1 cellular context compared by ENCODE assay signal in the genomic region with DNA sequence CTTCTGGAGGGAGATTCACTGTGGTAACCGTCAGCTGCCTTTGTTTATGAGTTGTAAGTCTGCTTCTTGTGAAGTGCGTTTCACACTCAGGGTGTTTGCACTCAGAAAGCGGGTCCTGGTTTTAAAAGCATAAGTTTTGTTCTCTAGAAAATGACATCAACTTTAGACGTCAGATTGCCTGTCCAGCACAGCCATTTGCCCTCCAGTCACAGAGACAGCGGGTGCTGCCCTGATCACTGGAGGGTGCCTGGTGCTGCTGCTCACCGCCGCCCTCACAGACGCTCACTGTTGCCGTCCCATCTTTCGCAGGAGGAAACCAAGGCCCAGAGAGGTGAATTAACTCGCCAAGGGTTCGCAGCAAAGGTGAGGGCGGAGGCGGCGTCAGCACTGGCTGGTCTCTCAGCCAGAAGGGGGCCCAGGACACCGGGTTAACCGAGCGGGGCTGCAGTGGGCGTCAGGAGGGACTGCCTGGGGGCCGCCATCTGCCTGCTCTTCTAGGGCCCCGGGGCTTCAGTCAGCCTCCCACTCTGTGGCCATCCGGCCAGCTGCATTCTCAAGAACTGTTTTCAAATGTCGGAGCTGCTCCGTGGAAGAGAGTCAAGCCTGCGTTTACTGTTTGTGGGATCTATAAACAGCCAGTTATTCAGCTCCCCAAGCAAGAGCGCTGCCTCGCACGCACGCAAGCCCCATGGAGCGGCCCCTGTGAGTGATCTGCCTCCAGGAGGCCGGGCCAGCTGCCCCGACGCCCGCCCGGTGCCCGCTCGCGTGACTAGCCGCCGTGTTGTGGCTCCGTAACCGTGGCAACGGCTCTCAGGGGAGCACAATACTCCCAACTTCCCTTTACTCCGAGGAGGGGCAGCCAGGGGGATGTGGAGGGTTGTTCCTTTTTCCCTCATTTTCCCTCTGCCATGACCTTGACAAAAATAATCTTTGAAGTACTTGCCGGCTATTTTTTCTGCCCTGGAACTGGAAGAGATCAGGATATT.
TF ChIP-seq lines count a peak whose summit lies in the region.

No MANE protein-coding gene starts in this region.

TF ChIP-seq in HEK293, 187 proteins besides CTCF, POLR2A, EP300 and RAD21 (continued from another document and continues in another):
- TF ChIP-seq, protein P1, sequence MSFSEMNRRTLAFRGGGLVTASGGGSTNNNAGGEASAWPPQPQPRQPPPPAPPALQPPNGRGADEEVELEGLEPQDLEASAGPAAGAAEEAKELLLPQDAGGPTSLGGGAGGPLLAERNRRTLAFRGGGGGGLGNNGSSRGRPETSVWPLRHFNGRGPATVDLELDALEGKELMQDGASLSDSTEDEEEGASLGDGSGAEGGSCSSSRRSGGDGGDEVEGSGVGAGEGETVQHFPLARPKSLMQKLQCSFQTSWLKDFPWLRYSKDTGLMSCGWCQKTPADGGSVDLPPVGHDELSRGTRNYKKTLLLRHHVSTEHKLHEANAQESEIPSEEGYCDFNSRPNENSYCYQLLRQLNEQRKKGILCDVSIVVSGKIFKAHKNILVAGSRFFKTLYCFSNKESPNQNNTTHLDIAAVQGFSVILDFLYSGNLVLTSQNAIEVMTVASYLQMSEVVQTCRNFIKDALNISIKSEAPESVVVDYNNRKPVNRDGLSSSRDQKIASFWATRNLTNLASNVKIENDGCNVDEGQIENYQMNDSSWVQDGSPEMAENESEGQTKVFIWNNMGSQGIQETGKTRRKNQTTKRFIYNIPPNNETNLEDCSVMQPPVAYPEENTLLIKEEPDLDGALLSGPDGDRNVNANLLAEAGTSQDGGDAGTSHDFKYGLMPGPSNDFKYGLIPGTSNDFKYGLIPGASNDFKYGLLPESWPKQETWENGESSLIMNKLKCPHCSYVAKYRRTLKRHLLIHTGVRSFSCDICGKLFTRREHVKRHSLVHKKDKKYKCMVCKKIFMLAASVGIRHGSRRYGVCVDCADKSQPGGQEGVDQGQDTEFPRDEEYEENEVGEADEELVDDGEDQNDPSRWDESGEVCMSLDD (tag by site-specific recombination; IDR thresholded peaks at IDR 0.05): peak; percentile 78
- no peak for TF ChIP-seq OVOL3 (tag by site-specific recombination; IDR thresholded peaks at IDR 0.05)
- TF ChIP-seq HOXA7 (CRISPR knock-in tag; IDR thresholded peaks at IDR 0.05; ENCODE audit: borderline replicate concordance): no peak
- TF ChIP-seq INSM2 (tag by site-specific recombination; IDR thresholded peaks at IDR 0.05): no peak
- TF ChIP-seq ZNF426 (tag by site-specific recombination; IDR thresholded peaks at IDR 0.05): no peak
- TF ChIP-seq, protein P2, sequence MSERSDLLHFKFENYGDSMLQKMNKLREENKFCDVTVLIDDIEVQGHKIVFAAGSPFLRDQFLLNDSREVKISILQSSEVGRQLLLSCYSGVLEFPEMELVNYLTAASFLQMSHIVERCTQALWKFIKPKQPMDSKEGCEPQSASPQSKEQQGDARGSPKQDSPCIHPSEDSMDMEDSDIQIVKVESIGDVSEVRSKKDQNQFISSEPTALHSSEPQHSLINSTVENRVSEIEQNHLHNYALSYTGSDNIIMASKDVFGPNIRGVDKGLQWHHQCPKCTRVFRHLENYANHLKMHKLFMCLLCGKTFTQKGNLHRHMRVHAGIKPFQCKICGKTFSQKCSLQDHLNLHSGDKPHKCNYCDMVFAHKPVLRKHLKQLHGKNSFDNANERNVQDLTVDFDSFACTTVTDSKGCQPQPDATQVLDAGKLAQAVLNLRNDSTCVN (tag by site-specific recombination; optimal IDR thresholded peaks at IDR 0.05): peak; percentile 46
- no peak for TF ChIP-seq ZBTB7A (tag by site-specific recombination; IDR thresholded peaks at IDR 0.05; ENCODE audit: low read depth)
- TF ChIP-seq ZNF354C (tag by site-specific recombination; IDR thresholded peaks at IDR 0.05; ENCODE audit: borderline replicate concordance, low read depth): no peak
- TF ChIP-seq ZNF184 (tag by site-specific recombination; IDR thresholded peaks at IDR 0.05): no peak
- no peak for TF ChIP-seq ZFP37 (tag by site-specific recombination; IDR thresholded peaks at IDR 0.05)
- TF ChIP-seq ZNF248 (tag by site-specific recombination; IDR thresholded peaks at IDR 0.05): no peak
- no peak for TF ChIP-seq ZNF621 (tag by site-specific recombination; IDR thresholded peaks at IDR 0.05)
- no peak for TF ChIP-seq ZNF623 (tag by site-specific recombination; IDR thresholded peaks at IDR 0.05)
- TF ChIP-seq ZNF514 (tag by site-specific recombination; IDR thresholded peaks at IDR 0.05): no peak
- TF ChIP-seq TRIM28 (IDR thresholded peaks at IDR 0.05; ENCODE audit: borderline replicate concordance, low read length): peak; percentile 86; the same call in 1 of the 2 replicates
- peak; percentile 69 for TF ChIP-seq PRDM10 (tag by site-specific recombination; IDR thresholded peaks at IDR 0.05)
- TF ChIP-seq, protein P3, sequence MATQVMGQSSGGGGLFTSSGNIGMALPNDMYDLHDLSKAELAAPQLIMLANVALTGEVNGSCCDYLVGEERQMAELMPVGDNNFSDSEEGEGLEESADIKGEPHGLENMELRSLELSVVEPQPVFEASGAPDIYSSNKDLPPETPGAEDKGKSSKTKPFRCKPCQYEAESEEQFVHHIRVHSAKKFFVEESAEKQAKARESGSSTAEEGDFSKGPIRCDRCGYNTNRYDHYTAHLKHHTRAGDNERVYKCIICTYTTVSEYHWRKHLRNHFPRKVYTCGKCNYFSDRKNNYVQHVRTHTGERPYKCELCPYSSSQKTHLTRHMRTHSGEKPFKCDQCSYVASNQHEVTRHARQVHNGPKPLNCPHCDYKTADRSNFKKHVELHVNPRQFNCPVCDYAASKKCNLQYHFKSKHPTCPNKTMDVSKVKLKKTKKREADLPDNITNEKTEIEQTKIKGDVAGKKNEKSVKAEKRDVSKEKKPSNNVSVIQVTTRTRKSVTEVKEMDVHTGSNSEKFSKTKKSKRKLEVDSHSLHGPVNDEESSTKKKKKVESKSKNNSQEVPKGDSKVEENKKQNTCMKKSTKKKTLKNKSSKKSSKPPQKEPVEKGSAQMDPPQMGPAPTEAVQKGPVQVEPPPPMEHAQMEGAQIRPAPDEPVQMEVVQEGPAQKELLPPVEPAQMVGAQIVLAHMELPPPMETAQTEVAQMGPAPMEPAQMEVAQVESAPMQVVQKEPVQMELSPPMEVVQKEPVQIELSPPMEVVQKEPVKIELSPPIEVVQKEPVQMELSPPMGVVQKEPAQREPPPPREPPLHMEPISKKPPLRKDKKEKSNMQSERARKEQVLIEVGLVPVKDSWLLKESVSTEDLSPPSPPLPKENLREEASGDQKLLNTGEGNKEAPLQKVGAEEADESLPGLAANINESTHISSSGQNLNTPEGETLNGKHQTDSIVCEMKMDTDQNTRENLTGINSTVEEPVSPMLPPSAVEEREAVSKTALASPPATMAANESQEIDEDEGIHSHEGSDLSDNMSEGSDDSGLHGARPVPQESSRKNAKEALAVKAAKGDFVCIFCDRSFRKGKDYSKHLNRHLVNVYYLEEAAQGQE (tag by site-specific recombination; IDR thresholded peaks at IDR 0.05): peak; percentile 46; the same call in 1 of the 2 replicates
- TF ChIP-seq KLF9 (tag by site-specific recombination; IDR thresholded peaks at IDR 0.05; ENCODE audit: low read depth): peak; percentile 11; the same call in 1 of the 2 replicates
- TF ChIP-seq, protein P4, sequence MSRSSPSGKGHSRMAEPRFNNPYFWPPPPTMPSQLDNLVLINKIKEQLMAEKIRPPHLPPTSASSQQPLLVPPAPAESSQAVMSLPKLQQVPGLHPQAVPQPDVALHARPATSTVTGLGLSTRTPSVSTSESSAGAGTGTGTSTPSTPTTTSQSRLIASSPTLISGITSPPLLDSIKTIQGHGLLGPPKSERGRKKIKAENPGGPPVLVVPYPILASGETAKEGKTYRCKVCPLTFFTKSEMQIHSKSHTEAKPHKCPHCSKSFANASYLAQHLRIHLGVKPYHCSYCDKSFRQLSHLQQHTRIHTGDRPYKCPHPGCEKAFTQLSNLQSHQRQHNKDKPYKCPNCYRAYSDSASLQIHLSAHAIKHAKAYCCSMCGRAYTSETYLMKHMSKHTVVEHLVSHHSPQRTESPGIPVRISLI (tag by site-specific recombination; IDR thresholded peaks at IDR 0.05): no peak
- TF ChIP-seq ZNF555 (tag by site-specific recombination; conservative IDR thresholded peaks at IDR 0.05): no peak
- TF ChIP-seq, protein P5, sequence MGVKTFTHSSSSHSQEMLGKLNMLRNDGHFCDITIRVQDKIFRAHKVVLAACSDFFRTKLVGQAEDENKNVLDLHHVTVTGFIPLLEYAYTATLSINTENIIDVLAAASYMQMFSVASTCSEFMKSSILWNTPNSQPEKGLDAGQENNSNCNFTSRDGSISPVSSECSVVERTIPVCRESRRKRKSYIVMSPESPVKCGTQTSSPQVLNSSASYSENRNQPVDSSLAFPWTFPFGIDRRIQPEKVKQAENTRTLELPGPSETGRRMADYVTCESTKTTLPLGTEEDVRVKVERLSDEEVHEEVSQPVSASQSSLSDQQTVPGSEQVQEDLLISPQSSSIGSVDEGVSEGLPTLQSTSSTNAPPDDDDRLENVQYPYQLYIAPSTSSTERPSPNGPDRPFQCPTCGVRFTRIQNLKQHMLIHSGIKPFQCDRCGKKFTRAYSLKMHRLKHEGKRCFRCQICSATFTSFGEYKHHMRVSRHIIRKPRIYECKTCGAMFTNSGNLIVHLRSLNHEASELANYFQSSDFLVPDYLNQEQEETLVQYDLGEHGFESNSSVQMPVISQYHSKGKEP (tag by site-specific recombination; IDR thresholded peaks at IDR 0.05): peak; percentile 40; the same call in 1 of the 2 replicates
- TF ChIP-seq SP2 (tag by site-specific recombination; IDR thresholded peaks at IDR 0.05): peak; percentile 67
- no peak for TF ChIP-seq ZNF48 (tag by site-specific recombination; IDR thresholded peaks at IDR 0.05)
- TF ChIP-seq, protein P6, sequence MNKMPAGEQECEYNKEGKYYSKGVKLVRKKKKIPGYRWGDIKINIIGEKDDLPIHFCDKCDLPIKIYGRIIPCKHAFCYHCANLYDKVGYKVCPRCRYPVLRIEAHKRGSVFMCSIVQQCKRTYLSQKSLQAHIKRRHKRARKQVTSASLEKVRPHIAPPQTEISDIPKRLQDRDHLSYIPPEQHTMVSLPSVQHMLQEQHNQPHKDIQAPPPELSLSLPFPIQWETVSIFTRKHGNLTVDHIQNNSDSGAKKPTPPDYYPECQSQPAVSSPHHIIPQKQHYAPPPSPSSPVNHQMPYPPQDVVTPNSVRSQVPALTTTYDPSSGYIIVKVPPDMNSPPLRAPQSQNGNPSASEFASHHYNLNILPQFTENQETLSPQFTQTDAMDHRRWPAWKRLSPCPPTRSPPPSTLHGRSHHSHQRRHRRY (tag by site-specific recombination; IDR thresholded peaks at IDR 0.05): no peak
- 0 out of 2 replicates have a peak, but pooled peaks have one; percentile 34 for TF ChIP-seq YY1 (tag by site-specific recombination; IDR thresholded peaks at IDR 0.05)
- TF ChIP-seq ZSCAN5A (tag by site-specific recombination; IDR thresholded peaks at IDR 0.05): no peak
- TF ChIP-seq SCRT1 (tag by site-specific recombination; IDR thresholded peaks at IDR 0.05; ENCODE audit: borderline replicate concordance): no peak
- no peak for TF ChIP-seq BCL11A (tag by site-specific recombination; IDR thresholded peaks at IDR 0.05; ENCODE audit: low read depth)
- TF ChIP-seq ZNF701 (tag by site-specific recombination; IDR thresholded peaks at IDR 0.05): no peak
- TF ChIP-seq PBX3 (CRISPR knock-in tag; IDR thresholded peaks at IDR 0.05): no peak
- TF ChIP-seq HOXD13 (CRISPR knock-in tag; IDR thresholded peaks at IDR 0.05; ENCODE audit: borderline replicate concordance): no peak
- no peak for TF ChIP-seq ZNF37A (tag by site-specific recombination; IDR thresholded peaks at IDR 0.05)
